In genomic region chr1:36537190-36537768, GRCh38 we compare ENCODE assay signal across 2 cellular contexts.
TF ChIP-seq lines count a peak whose summit lies in the region.

No MANE protein-coding gene starts in this region.

TF ChIP-seq in HepG2, 621 proteins besides CTCF, POLR2A, EP300 and RAD21:
- peak; percentile 44; the same call in 1 of the 2 replicates for TF ChIP-seq ZNF768 (CRISPR knock-in tag; IDR thresholded peaks at IDR 0.05)
- no peak for TF ChIP-seq ZNF562 (CRISPR knock-in tag; IDR thresholded peaks at IDR 0.05; ENCODE audit: borderline replicate concordance)

TF ChIP-seq in K562, 482 proteins besides CTCF, POLR2A, EP300 and RAD21:
- TF ChIP-seq SMARCA5 (IDR thresholded peaks at IDR 0.05) (0 out of 2 replicates have a peak, but pooled peaks have one; percentile 12), BRD9 (IDR thresholded peaks at IDR 0.05; ENCODE audit: low read depth, partially characterized antibody) (peak; percentile 90), PCBP2 (IDR thresholded peaks at IDR 0.05; ENCODE audit: low read depth, low read length, poor library complexity, severe bottlenecking) (no peak), RBM25 (IDR thresholded peaks at IDR 0.05; ENCODE audit: low read depth, low read length, severe bottlenecking) (peak; percentile 60)
TF ChIP-seq in K562: peak in this region for 3.
